ENCODE assay signal across 9 cellular contexts in the genomic region with DNA sequence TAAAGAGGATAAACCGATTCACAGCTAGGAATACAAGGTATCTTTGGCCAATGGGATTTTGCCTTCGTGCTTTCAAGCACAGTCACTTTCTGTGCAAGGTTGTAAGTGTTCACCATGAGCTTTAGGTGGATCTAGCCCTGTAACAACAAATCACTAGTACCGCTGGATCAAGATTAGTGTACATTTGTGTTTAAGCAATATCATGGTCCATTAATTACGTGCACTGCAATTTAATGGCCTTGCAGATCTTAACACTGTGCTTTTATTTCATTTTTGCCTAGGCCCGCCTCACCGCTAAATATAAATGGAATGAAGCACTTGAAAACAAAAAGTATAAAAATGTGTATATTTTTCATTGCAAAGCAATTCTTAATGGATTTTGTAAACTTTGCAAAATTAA.
"Had no signal": no experiment of that assay in that cellular context is flagged by ENCODE, and none has a peak within 500 bp of the region (broad histone marks: within the 10 kb centered on the region; RNA-seq: fewer than 3 reads in every experiment).

No MANE protein-coding gene starts in this region.

- ATAC-seq: activated T-cell treated with anti-CD3 and anti-CD28 coated beads, Interleukin-2, amount 50 U/mL, for 4 hours; T-helper 17 cell had no signal

- DNase-seq: activated CD8-positive, alpha-beta memory T cell treated with anti-CD3 and anti-CD28 coated beads for 24 hours; activated T-cell treated with anti-CD3 and anti-CD28 coated beads, Interleukin-2, amount 50 U/mL, for 4 hours; brain microvascular endothelial cell; cerebellar nuclear complex; NCI-H1105 treated with DMSO at 0.1 percent for 48 hours; NCI-H1436 treated with DMSO at 0.1 percent for 48 hours; SIG-M5; T-helper 9 cell had no signal

- H3K27me3 ChIP-seq: brain microvascular endothelial cell had no signal

- H3K27ac ChIP-seq: brain microvascular endothelial cell had no signal

- H3K36me3 ChIP-seq: brain microvascular endothelial cell had no signal
